In the genomic region with DNA sequence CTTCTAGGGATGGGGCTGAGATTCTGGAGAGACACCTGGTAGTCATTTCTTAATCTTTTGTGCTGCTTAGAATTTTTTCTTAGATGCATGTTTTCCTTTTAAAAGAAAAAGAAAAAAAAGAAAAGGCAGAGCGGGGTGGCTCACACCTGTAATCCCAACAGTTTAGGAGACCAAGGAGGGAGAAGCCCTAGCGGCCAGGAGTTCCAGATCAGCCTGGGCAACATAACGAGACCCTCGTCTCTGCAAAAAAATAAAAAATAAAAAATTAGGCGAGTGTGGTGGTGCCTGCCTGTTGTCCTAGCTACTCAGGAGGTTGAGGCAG, we compare ENCODE assay signal across 14 cellular contexts. TPM values are rescaled to one million over a fixed set of nuclear protein-coding genes. Genes with fewer than 3 reads are reported as not detected.
A peak's percentile ranks its signal among the peaks of the same experiment; 100 is the strongest.
DNase-seq lines count a peak whose midpoint lies in the region; ATAC-seq and TF ChIP-seq lines count a peak whose summit lies in the region.
"Had no signal": no experiment of that assay in that cellular context is flagged by ENCODE, and none has a peak within 500 bp of the region (broad histone marks: within the 10 kb centered on the region; RNA-seq: fewer than 3 reads in every experiment).

No MANE protein-coding gene starts in this region.

- H3K27me3 Mint-ChIP-seq in effector memory CD8-positive, alpha-beta T cell: peaks cover 66 to 88% of the 10 kb centered on the region in 2 donors
- peaks cover 100% of the 10 kb centered on the region for H3K27me3 Mint-ChIP-seq in neural crest cell (ENCODE audit: low read depth)

- ATAC-seq in Right ventricle myocardium superior (ENCODE audit: poor library complexity): no peak
- no peak for ATAC-seq in effector memory CD8-positive, alpha-beta T cell (replicated peaks)

- peak overlapping the region; percentile 84 for H3K4me3 Mint-ChIP-seq in effector memory CD8-positive, alpha-beta T cell
- peak overlapping the region; percentile 69 for H3K4me3 Mint-ChIP-seq in neural crest cell

- H3K9me3 ChIP-seq in right atrium auricular region: no peaks in the 10 kb centered on the region

- intact Hi-C loops in Right ventricle myocardium superior (cut with DNase I): no loop called here

- TF ChIP-seq CTCF in right atrium auricular region (IDR thresholded peaks at IDR 0.05) (no peak), neural crest cell (conservative IDR thresholded peaks at IDR 0.05) (no peak)

- H3K36me3 Mint-ChIP-seq in effector memory CD8-positive, alpha-beta T cell (ENCODE audit: insufficient read depth): peaks cover 6% of the 10 kb centered on the region
- no peaks in the 10 kb centered on the region for H3K36me3 Mint-ChIP-seq in neural crest cell (ENCODE audit: low read depth)

- H3K27me3 ChIP-seq in right atrium auricular region: peaks cover 38 to 43% of the 10 kb centered on the region in 2 donors

- DNase-seq in right atrium auricular region (ENCODE audit: low spot score) (peak; percentile 28), Right ventricle myocardium superior (no peak), neural crest cell (ENCODE audit: low read depth, low spot score) (no peak), NCI-H1092 (lab: John Stamatoyannopoulos, UW) (no peak), ACHN (no peak), epidermal melanocyte (ENCODE audit: insufficient read length, low spot score) (no peak)
- DNase-seq in effector memory CD8-positive, alpha-beta T cell: no peak
- DNase-seq: DMS 273 treated with DMSO at 0.1 percent for 48 hours, MM.1S, NCI-H1436, NCI-H2029 treated with DMSO at 0.1 percent for 48 hours, SHP77 treated with DMSO at 0.1 percent for 48 hours had no signal

- H3K27ac Mint-ChIP-seq in effector memory CD8-positive, alpha-beta T cell: no peak overlapping the region
- H3K27ac Mint-ChIP-seq in neural crest cell (ENCODE audit: unreplicated experiment): no peak overlapping the region

- in situ Hi-C loops in ACHN (cut with HindIII; ENCODE audit: low pct_ligation_motif_present, low pct_unique_long_range_greater_than_20kb, low sequenced_read_pairs): no loop called here

- H3K4me3 ChIP-seq in right atrium auricular region: no peak overlapping the region

- peaks cover 0 to 23% of the 10 kb centered on the region in 2 donors for H3K4me1 ChIP-seq in right atrium auricular region

- peak overlapping the region in 1 of 2 donors; percentile 11 for H3K27ac ChIP-seq in right atrium auricular region
- H3K27ac ChIP-seq: KMS-11 had no signal

- H3K4me1 Mint-ChIP-seq in effector memory CD8-positive, alpha-beta T cell (ENCODE audit: low read depth in 2 of 2): peaks cover 25 to 27% of the 10 kb centered on the region in 2 donors
- H3K4me1 Mint-ChIP-seq in neural crest cell: peaks cover 28% of the 10 kb centered on the region

- H3K36me3 ChIP-seq in right atrium auricular region: no peaks in the 10 kb centered on the region

- peaks cover 0 to 2% of the 10 kb centered on the region in 2 donors for H3K9me3 Mint-ChIP-seq in effector memory CD8-positive, alpha-beta T cell
- no peaks in the 10 kb centered on the region for H3K9me3 Mint-ChIP-seq in neural crest cell

RNA-seq across cellular contexts. Expression of gene VAX2, which starts 10.7 kb away (rescaled TPM):
- under 1 TPM; 0.70 to 0.86 TPM for total RNA-seq in right atrium auricular region
- 0.19 TPM for total RNA-seq in Right ventricle myocardium superior
- 6.3 and 8.6 TPM in 2 replicates for total RNA-seq in neural crest cell

RNA-seq across cellular contexts. Expression of gene ATP6V1B1, which starts 46.0 kb away (rescaled TPM):
- total RNA-seq in right atrium auricular region: not detected
- 0.43 TPM for total RNA-seq in Right ventricle myocardium superior
- 4.3 and 4.6 TPM in 2 replicates for total RNA-seq in neural crest cell

RNA-seq across cellular contexts. Expression of gene CD207, which starts 54.1 kb away (rescaled TPM):
- total RNA-seq in right atrium auricular region (not detected), Right ventricle myocardium superior (not detected), neural crest cell (not detected in 2 replicates)
- total RNA-seq: Daoy had no signal
